Comparison of ENCODE assay signal across 1 cellular context in genomic region chr3:39383913-39384664, GRCh38.
A peak's percentile ranks its signal among the peaks of the same experiment; 100 is the strongest.
TF ChIP-seq lines count a peak whose summit lies in the region.

No MANE protein-coding gene starts in this region.

TF ChIP-seq in H1, 55 proteins besides CTCF, POLR2A, EP300 and RAD21 (continued from another document):
- TF ChIP-seq, protein P1, sequence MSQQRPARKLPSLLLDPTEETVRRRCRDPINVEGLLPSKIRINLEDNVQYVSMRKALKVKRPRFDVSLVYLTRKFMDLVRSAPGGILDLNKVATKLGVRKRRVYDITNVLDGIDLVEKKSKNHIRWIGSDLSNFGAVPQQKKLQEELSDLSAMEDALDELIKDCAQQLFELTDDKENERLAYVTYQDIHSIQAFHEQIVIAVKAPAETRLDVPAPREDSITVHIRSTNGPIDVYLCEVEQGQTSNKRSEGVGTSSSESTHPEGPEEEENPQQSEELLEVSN (IDR thresholded peaks at IDR 0.05): peak; percentile 35; the same call in 1 of the 2 replicates
- TF ChIP-seq JUN (IDR thresholded peaks at IDR 0.05; ENCODE audit: low read depth, low read length) (no peak), MAX (IDR thresholded peaks at IDR 0.05) (peak; percentile 89; the same call in 1 of the 2 replicates), PHF8 (conservative IDR thresholded peaks at IDR 0.05; ENCODE audit: low read depth, low read length) (peak; percentile 73; the same call in 1 of the 2 replicates), TAF7 (optimal IDR thresholded peaks at IDR 0.05; ENCODE audit: borderline replicate concordance, low read depth, low read length) (peak; percentile 84), KDM5A (IDR thresholded peaks at IDR 0.05; ENCODE audit: low read length) (0 out of 2 replicates have a peak, but pooled peaks have one; percentile 6), KDM4A (IDR thresholded peaks at IDR 0.05; ENCODE audit: low read depth, low read length, severe bottlenecking) (peak; percentile 16), BRCA1 (IDR thresholded peaks at IDR 0.05; ENCODE audit: low read depth, low read length) (no peak), TBP (IDR thresholded peaks at IDR 0.05; ENCODE audit: low read depth, low read length) (peak; percentile 94), POLR2AphosphoS5 (IDR thresholded peaks at IDR 0.05; ENCODE audit: low read depth, low read length) (peak; percentile 77), SP1 (IDR thresholded peaks at IDR 0.05; ENCODE audit: low read depth, low read length) (peak; percentile 87), GTF2F1 (IDR thresholded peaks at IDR 0.05; ENCODE audit: borderline replicate concordance, low read depth, low read length) (no peak), TAF1 (IDR thresholded peaks at IDR 0.05; ENCODE audit: low read depth, low read length) (peak; percentile 97), RBBP5 (IDR thresholded peaks at IDR 0.05; ENCODE audit: borderline replicate concordance, low read depth, low read length) (no peak), SUZ12 (IDR thresholded peaks at IDR 0.05; ENCODE audit: low read length) (no peak)
- TF ChIP-seq, protein P2, sequence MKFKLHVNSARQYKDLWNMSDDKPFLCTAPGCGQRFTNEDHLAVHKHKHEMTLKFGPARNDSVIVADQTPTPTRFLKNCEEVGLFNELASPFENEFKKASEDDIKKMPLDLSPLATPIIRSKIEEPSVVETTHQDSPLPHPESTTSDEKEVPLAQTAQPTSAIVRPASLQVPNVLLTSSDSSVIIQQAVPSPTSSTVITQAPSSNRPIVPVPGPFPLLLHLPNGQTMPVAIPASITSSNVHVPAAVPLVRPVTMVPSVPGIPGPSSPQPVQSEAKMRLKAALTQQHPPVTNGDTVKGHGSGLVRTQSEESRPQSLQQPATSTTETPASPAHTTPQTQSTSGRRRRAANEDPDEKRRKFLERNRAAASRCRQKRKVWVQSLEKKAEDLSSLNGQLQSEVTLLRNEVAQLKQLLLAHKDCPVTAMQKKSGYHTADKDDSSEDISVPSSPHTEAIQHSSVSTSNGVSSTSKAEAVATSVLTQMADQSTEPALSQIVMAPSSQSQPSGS (IDR thresholded peaks at IDR 0.05; ENCODE audit: low read length): no peak
